In the genomic region with DNA sequence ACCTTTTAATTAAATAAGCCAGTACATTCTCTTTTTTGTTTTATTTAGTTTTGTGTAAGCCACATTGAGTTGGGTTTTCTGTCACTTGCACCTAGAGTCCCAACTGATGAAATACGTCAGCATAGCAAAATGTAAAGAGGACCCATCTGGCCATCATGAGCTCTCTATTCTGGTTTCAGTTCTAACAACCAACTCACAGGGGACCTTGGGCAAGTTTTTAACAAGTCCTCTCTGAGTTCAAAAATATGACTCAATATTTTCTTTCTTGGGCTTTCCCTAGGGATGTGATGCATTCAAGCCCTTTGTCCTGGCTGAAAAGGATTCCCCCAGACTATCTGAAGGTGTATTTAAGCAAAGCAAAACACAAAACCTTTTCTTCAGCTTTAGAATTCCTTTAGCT, we compare ENCODE assay signal across 15 cellular contexts. TPM values are rescaled to one million over a fixed set of nuclear protein-coding genes. Genes with fewer than 3 reads are reported as not detected.
DNase-seq lines count a peak whose midpoint lies in the region; ATAC-seq and TF ChIP-seq lines count a peak whose summit lies in the region.
"Had no signal": no experiment of that assay in that cellular context is flagged by ENCODE, and none has a peak within 500 bp of the region (broad histone marks: within the 10 kb centered on the region; RNA-seq: fewer than 3 reads in every experiment).

No MANE protein-coding gene starts in this region.

- no peak for TF ChIP-seq CTCF in spleen (IDR thresholded peaks at IDR 0.05 in 8 of 11, conservative IDR thresholded peaks at IDR 0.05 in 3 of 11)

- no peak for TF ChIP-seq POLR2A in spleen (IDR thresholded peaks at IDR 0.05)

- no peak overlapping the region for H3K27ac ChIP-seq in spleen
- H3K27ac ChIP-seq: dorsolateral prefrontal cortex, upper lobe of left lung had no signal

- peaks cover 0 to 9% (median 4%) of the 10 kb centered on the region in 8 donors for H3K9me3 ChIP-seq in spleen

- ATAC-seq in activated naive CD8-positive, alpha-beta T cell treated with anti-CD3 and anti-CD28 coated beads, Interleukin-2, amount 50 U/mL, for 24 hours, result peak; percentile 15
- ATAC-seq in GM21825 (IDR thresholded peaks at IDR 0.05; ENCODE audit: unreplicated experiment), result peak; percentile 97
- ATAC-seq in HG03432 (IDR thresholded peaks at IDR 0.05; ENCODE audit: unreplicated experiment), result peak; percentile 99
- ATAC-seq in stimulated activated naive B cell treated with anti-CD40 and anti-IgM and Interleukin-4, amounts not matched to agents 10 μg/mL and 1 μg/mL and 100 μg/mL, for 72 hours (replicated peaks), result peak; percentile 97 to 98
- ATAC-seq: natural killer cell treated with Interleukin-12 subunit alpha and Interleukin-12 subunit beta and Interleukin-15 and Interleukin-18, amount 100 ng/mL, for 72 hours had no signal

- intact Hi-C loops in spleen (cut with DNase I; ENCODE audit: low total_unique reads), result no loop called here

- no peaks in the 10 kb centered on the region for H3K36me3 ChIP-seq in spleen
- H3K36me3 ChIP-seq: upper lobe of left lung had no signal

- H3K27ac Mint-ChIP-seq in activated naive CD8-positive, alpha-beta T cell treated with anti-CD3 and anti-CD28 coated beads, Interleukin-2, amount 50 U/mL, for 24 hours, result no peak overlapping the region
- no peak overlapping the region for H3K27ac Mint-ChIP-seq in activated naive CD8-positive, alpha-beta T cell treated with anti-CD3 and anti-CD28 coated beads for 36 hours
- H3K27ac Mint-ChIP-seq in stimulated activated naive B cell treated with anti-CD40 and anti-IgM and Interleukin-4, amounts not matched to agents 10 μg/mL and 1 μg/mL and 100 μg/mL, for 72 hours, result no peak overlapping the region
- H3K27ac Mint-ChIP-seq: IgD-negative memory B cell; natural killer cell treated with Interleukin-12 subunit alpha and Interleukin-12 subunit beta and Interleukin-15 and Interleukin-18, amount 100 ng/mL, for 72 hours had no signal

- no peaks in the 10 kb centered on the region for H3K4me1 ChIP-seq in spleen
- H3K4me1 ChIP-seq: upper lobe of left lung had no signal

- WGBS in spleen, 5 donors, result 61 to 88% (median 71%) methylated on average over 1 of the region's 1 CpG

- H3K36me3 Mint-ChIP-seq in activated naive CD8-positive, alpha-beta T cell treated with anti-CD3 and anti-CD28 coated beads, Interleukin-2, amount 50 U/mL, for 24 hours (ENCODE audit: low read depth), result no peaks in the 10 kb centered on the region
- H3K36me3 Mint-ChIP-seq in activated naive CD8-positive, alpha-beta T cell treated with anti-CD3 and anti-CD28 coated beads for 36 hours, result no peaks in the 10 kb centered on the region
- H3K36me3 Mint-ChIP-seq in stimulated activated naive B cell treated with anti-CD40 and anti-IgM and Interleukin-4, amounts not matched to agents 10 μg/mL and 1 μg/mL and 100 μg/mL, for 72 hours, result peaks cover 0 to 6% of the 10 kb centered on the region in 2 donors
- H3K36me3 Mint-ChIP-seq: IgD-negative memory B cell; natural killer cell treated with Interleukin-12 subunit alpha and Interleukin-12 subunit beta and Interleukin-15 and Interleukin-18, amount 100 ng/mL, for 72 hours had no signal

- no peak for DNase-seq in activated naive CD8-positive, alpha-beta T cell treated with anti-CD3 and anti-CD28 coated beads, Interleukin-2, amount 50 U/mL, for 24 hours
- no peak for DNase-seq in activated naive CD8-positive, alpha-beta T cell treated with anti-CD3 and anti-CD28 coated beads for 36 hours
- DNase-seq in stimulated activated naive B cell treated with anti-CD40 and anti-IgM and Interleukin-4, amounts not matched to agents 10 μg/mL and 1 μg/mL and 100 μg/mL, for 72 hours, result peak; percentile 48
- no peak for DNase-seq in spleen
- no peak for DNase-seq in kidney glomerular epithelial cell (lab: John Stamatoyannopoulos, UW)
- no peak for DNase-seq in germinal center (ENCODE audit: low spot score)
- DNase-seq: activated T-cell treated with anti-CD3 and anti-CD28 coated beads, Interleukin-2, amount 50 U/mL, for 48 hours; dorsolateral prefrontal cortex; NCI-H524 treated with DMSO at 0.1 percent for 48 hours; stimulated activated CD4-positive, alpha-beta T cell treated with anti-CD3 and anti-CD28 coated beads, Interleukin-4, amount 100 ng/mL, for 24 hours; upper lobe of left lung had no signal

- H3K4me3 Mint-ChIP-seq in activated naive CD8-positive, alpha-beta T cell treated with anti-CD3 and anti-CD28 coated beads, Interleukin-2, amount 50 U/mL, for 24 hours, result no peak overlapping the region
- H3K4me3 Mint-ChIP-seq in activated naive CD8-positive, alpha-beta T cell treated with anti-CD3 and anti-CD28 coated beads for 36 hours, result no peak overlapping the region
- H3K4me3 Mint-ChIP-seq in stimulated activated naive B cell treated with anti-CD40 and anti-IgM and Interleukin-4, amounts not matched to agents 10 μg/mL and 1 μg/mL and 100 μg/mL, for 72 hours, result no peak overlapping the region
- H3K4me3 Mint-ChIP-seq: IgD-negative memory B cell; natural killer cell treated with Interleukin-12 subunit alpha and Interleukin-12 subunit beta and Interleukin-15 and Interleukin-18, amount 100 ng/mL, for 72 hours had no signal

- no peaks in the 10 kb centered on the region for H3K4me1 Mint-ChIP-seq in activated naive CD8-positive, alpha-beta T cell treated with anti-CD3 and anti-CD28 coated beads, Interleukin-2, amount 50 U/mL, for 24 hours
- H3K4me1 Mint-ChIP-seq in activated naive CD8-positive, alpha-beta T cell treated with anti-CD3 and anti-CD28 coated beads for 36 hours, result no peaks in the 10 kb centered on the region
- H3K4me1 Mint-ChIP-seq in stimulated activated naive B cell treated with anti-CD40 and anti-IgM and Interleukin-4, amounts not matched to agents 10 μg/mL and 1 μg/mL and 100 μg/mL, for 72 hours, result peaks cover 4 to 10% of the 10 kb centered on the region in 2 donors
- H3K4me1 Mint-ChIP-seq: IgD-negative memory B cell had no signal

- H3K9me3 Mint-ChIP-seq in activated naive CD8-positive, alpha-beta T cell treated with anti-CD3 and anti-CD28 coated beads, Interleukin-2, amount 50 U/mL, for 24 hours, result no peaks in the 10 kb centered on the region
- no peaks in the 10 kb centered on the region for H3K9me3 Mint-ChIP-seq in activated naive CD8-positive, alpha-beta T cell treated with anti-CD3 and anti-CD28 coated beads for 36 hours
- peaks cover 0 to 5% of the 10 kb centered on the region in 2 donors for H3K9me3 Mint-ChIP-seq in stimulated activated naive B cell treated with anti-CD40 and anti-IgM and Interleukin-4, amounts not matched to agents 10 μg/mL and 1 μg/mL and 100 μg/mL, for 72 hours
- H3K9me3 Mint-ChIP-seq: natural killer cell treated with Interleukin-12 subunit alpha and Interleukin-12 subunit beta and Interleukin-15 and Interleukin-18, amount 100 ng/mL, for 72 hours had no signal

- H3K27me3 ChIP-seq in spleen (replicated peaks in 1 of 7), result no peaks in the 10 kb centered on the region
- H3K27me3 ChIP-seq: dorsolateral prefrontal cortex, upper lobe of left lung had no signal

- no peak overlapping the region for H3K4me3 ChIP-seq in spleen
- H3K4me3 ChIP-seq: dorsolateral prefrontal cortex, upper lobe of left lung had no signal

- no peaks in the 10 kb centered on the region for H3K27me3 Mint-ChIP-seq in activated naive CD8-positive, alpha-beta T cell treated with anti-CD3 and anti-CD28 coated beads, Interleukin-2, amount 50 U/mL, for 24 hours
- H3K27me3 Mint-ChIP-seq in activated naive CD8-positive, alpha-beta T cell treated with anti-CD3 and anti-CD28 coated beads for 36 hours, result no peaks in the 10 kb centered on the region
- peaks cover 0 to 6% of the 10 kb centered on the region in 2 donors for H3K27me3 Mint-ChIP-seq in stimulated activated naive B cell treated with anti-CD40 and anti-IgM and Interleukin-4, amounts not matched to agents 10 μg/mL and 1 μg/mL and 100 μg/mL, for 72 hours
- H3K27me3 Mint-ChIP-seq: IgD-negative memory B cell; natural killer cell treated with Interleukin-12 subunit alpha and Interleukin-12 subunit beta and Interleukin-15 and Interleukin-18, amount 100 ng/mL, for 72 hours had no signal

RNA-seq across cellular contexts. Expression of a gene that starts 32.9 kb away (rescaled TPM):
- 1 to 10 TPM; 1.2 to 1.3 TPM for total RNA-seq in activated naive CD8-positive, alpha-beta T cell treated with anti-CD3 and anti-CD28 coated beads for 36 hours
- total RNA-seq in spleen, result under 1 TPM in 6 of 7 donors, not detected in 1; 0.06 to 0.37 (median 0.23) TPM
- polyA plus RNA-seq in spleen, result under 1 TPM; 0.02 to 0.04 (median 0.03) TPM
- polyA plus RNA-seq: IgD-negative memory B cell had no signal

Comparison
In these comparisons a context has a peak if more than half of its experiments do, and no peak if none do; other contexts are left out.
1. ATAC-seq: peak in every context shown above with its lines; median percentile 99 in HG03432; 98 in stimulated activated naive B cell treated with anti-CD40 and anti-IgM and Interleukin-4, amounts not matched to agents 10 μg/mL and 1 μg/mL and 100 μg/mL, for 72 hours; 97 in GM21825; 15 in activated naive CD8-positive, alpha-beta T cell treated with anti-CD3 and anti-CD28 coated beads, Interleukin-2, amount 50 U/mL, for 24 hours.